Comparison of ENCODE assay signal across 8 cellular contexts in the genomic region with DNA sequence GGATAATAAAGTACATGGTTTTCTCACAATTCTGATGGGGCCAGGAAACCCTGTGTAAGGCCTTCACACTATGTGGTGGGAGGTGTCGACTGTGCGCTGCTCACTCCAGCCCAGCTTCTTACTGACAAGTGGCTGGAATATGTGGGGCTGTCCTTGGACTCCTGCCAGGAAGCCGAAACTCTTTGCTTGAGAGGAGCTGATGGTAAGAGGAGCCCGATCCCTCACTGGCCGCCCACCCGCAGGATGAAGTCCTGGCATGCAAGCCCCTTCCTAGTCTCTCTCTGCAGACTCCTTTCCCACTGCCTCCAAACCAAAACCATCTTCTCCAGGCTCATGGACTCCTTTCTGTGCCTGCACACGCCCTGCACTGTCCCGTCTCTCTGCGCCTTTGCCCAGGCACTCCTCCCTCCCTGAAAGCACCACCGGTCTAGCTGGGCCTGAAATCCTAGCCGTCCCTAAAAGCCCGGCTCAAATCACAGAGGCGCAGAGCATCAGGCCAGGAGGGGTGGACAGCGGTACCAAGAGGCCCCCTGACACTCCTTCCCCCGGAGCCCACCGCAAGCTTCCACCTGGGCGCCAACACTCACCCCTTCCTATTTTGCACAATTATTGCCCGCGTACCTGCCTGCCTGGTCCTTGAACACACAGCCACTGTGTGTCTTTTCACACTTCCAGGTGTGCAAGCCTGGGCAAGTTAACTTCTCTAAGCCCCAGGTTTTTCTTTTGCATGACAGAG.
A peak's percentile ranks its signal among the peaks of the same experiment; 100 is the strongest.
DNase-seq lines count a peak whose midpoint lies in the region; ATAC-seq, FAIRE-seq and TF ChIP-seq lines count a peak whose summit lies in the region.
"Not testable (repeated sequence)": the region's sequence is repeated elsewhere in the genome, so short reads cannot be mapped to it uniquely, and the experiment has no call there.

No MANE protein-coding gene starts in this region.

- peaks cover 15% of the 10 kb centered on the region for H3K27me3 Mint-ChIP-seq in astrocyte (ENCODE audit: low read depth, unreplicated experiment)

- not testable (repeated sequence) for H3K4me1 Mint-ChIP-seq in astrocyte (ENCODE audit: low read depth, unreplicated experiment)

- not testable (repeated sequence) for H3K27me3 ChIP-seq in SK-N-SH (ENCODE audit: insufficient read depth); astrocyte (ENCODE audit: insufficient read depth, low read length); fibroblast of lung (ENCODE audit: control insufficient read depth, insufficient read depth, low read length); HepG2 (ENCODE audit: control insufficient read depth in 1 of 2, insufficient read depth in 2 of 2, low read length in 2 of 2); upper lobe of left lung

- H3K27ac ChIP-seq in SK-N-SH (ENCODE audit: low read depth in 2 of 2, low read length in 1 of 2), result peak overlapping the region; percentile 43 to 79; a peak in 2 of 4 replicates
- H3K27ac ChIP-seq in astrocyte (ENCODE audit: low read depth, low read length), result peak overlapping the region; percentile 78
- H3K27ac ChIP-seq in fibroblast of lung (ENCODE audit: insufficient read depth, low read length), result peak overlapping the region; percentile 74
- H3K27ac ChIP-seq in HepG2 (ENCODE audit: extremely low read length, insufficient read depth, low read length), result peak overlapping the region; percentile 71
- peak overlapping the region; percentile 83 to 93 (median 89) for H3K27ac ChIP-seq in upper lobe of left lung

- not testable (repeated sequence) for TF ChIP-seq POLR2A in HepG2 (IDR thresholded peaks at IDR 0.05; ENCODE audit: insufficient read depth in 1 of 2, low read depth in 2 of 2, low read length in 2 of 2); upper lobe of left lung (IDR thresholded peaks at IDR 0.05)

- H3K4me1 ChIP-seq in SK-N-SH (ENCODE audit: control insufficient read depth in 1 of 2, insufficient read depth in 2 of 2, low read depth in 1 of 2, low read length in 1 of 2) (peaks cover 7 to 16% of the 10 kb centered on the region in 2 experiments; a peak in 2 of 4 replicates), HepG2 (ENCODE audit: insufficient read depth, low read length) (peaks cover 14% of the 10 kb centered on the region), upper lobe of left lung (peaks cover 18 to 37% (median 18%) of the 10 kb centered on the region in 4 donors)
- H3K4me1 ChIP-seq in astrocyte (ENCODE audit: insufficient read depth, low read length); fibroblast of lung (ENCODE audit: control insufficient read depth, extremely low read depth, insufficient read depth, low read length): not testable (repeated sequence)

- 12% methylated on average over 19 of the region's 19 CpGs for WGBS in SK-N-SH (ENCODE audit: low lambda C conversion rate)
- 10% methylated on average over 19 of the region's 19 CpGs for WGBS in HepG2 (ENCODE audit: low lambda C conversion rate)
- 24 to 36% methylated on average over 15 to 18 of the region's 19 CpGs for WGBS in upper lobe of left lung, 2 donors

- peaks cover 11% of the 10 kb centered on the region for H3K36me3 Mint-ChIP-seq in astrocyte (ENCODE audit: low read depth, unreplicated experiment)

- not testable (repeated sequence) for H3K9me3 Mint-ChIP-seq in astrocyte (ENCODE audit: unreplicated experiment)

- peak overlapping the region; percentile 91 for H3K9ac ChIP-seq in SK-N-SH
- H3K9ac ChIP-seq in astrocyte (ENCODE audit: low read length), result peak overlapping the region; percentile 85
- H3K9ac ChIP-seq in fibroblast of lung (ENCODE audit: insufficient read depth, low read length), result peak overlapping the region; percentile 79
- peak overlapping the region; percentile 93 for H3K9ac ChIP-seq in HepG2 (ENCODE audit: insufficient read depth, low read depth, low read length)

- H3K27ac Mint-ChIP-seq in astrocyte (ENCODE audit: unreplicated experiment), result peak overlapping the region; percentile 77

- not testable (repeated sequence) for TF ChIP-seq CTCF in SK-N-SH (IDR thresholded peaks at IDR 0.05); astrocyte (IDR thresholded peaks at IDR 0.05; ENCODE audit: insufficient read depth, low read depth, low read length); fibroblast of lung (conservative IDR thresholded peaks at IDR 0.05 in 1 of 2, IDR thresholded peaks at IDR 0.05 in 1 of 2; ENCODE audit: low read depth in 1 of 2, low read length in 2 of 2); HepG2 (CRISPR knock-in tag; IDR thresholded peaks at IDR 0.05); upper lobe of left lung (IDR thresholded peaks at IDR 0.05)

- peak; percentile 2; the same call in 1 of the 3 replicates for ATAC-seq in HepG2
- ATAC-seq in upper lobe of left lung (ENCODE audit: low FRiP score in 2 of 2), result not testable (repeated sequence)

- POLR2A ChIA-PET in SK-N-SH (lab: Yijun Ruan, JAX), result not testable (repeated sequence)
- POLR2A ChIA-PET in HepG2 (lab: Yijun Ruan, JAX), result interaction anchor here (0.7 to 3.2 kb wide), 5 partner anchors 12 to 362 kb away, joined by 4 to 24 read pairs (median 6); partner anchors contain the start of gene ZNF783

- peak; percentile 25 for DNase-seq in DMS79 treated with DMSO at 0.1 percent for 48 hours (lab: John Stamatoyannopoulos, UW)
- DNase-seq in LHCN-M2 (ENCODE audit: low read depth), result peak; percentile 67
- peak; percentile 32 for DNase-seq in SK-N-SH
- DNase-seq in astrocyte (ENCODE audit: low read depth), result peak; percentile 65
- peak; percentile 75 for DNase-seq in fibroblast of lung (ENCODE audit: low read depth in 2 of 2)
- DNase-seq in HepG2 (ENCODE audit: low spot score), result peak; percentile 22
- peak; percentile 89 for DNase-seq in posterior vena cava (ENCODE audit: low spot score)
- DNase-seq in upper lobe of left lung, result peak in 1 of 2 donors; percentile 36

- not testable (repeated sequence) for TF ChIP-seq RAD21 in SK-N-SH (IDR thresholded peaks at IDR 0.05; ENCODE audit: low read length); HepG2 (CRISPR knock-in tag; IDR thresholded peaks at IDR 0.05)

- TSS peak; percentile 43 for BruUV-seq in HepG2 (replicated peaks; lab: Mats Ljungman, UMichigan)

- H3K9me3 ChIP-seq in SK-N-SH; astrocyte (ENCODE audit: insufficient read depth, low read depth, low read length); fibroblast of lung (ENCODE audit: control insufficient read depth, insufficient read depth, low read depth, low read length); HepG2 (ENCODE audit: low read length); upper lobe of left lung: not testable (repeated sequence)

- H3K36me3 ChIP-seq in SK-N-SH (replicated peaks in 1 of 2; ENCODE audit: control insufficient read depth in 1 of 2, insufficient read depth in 2 of 2, low read length in 1 of 2) (peaks cover 26 to 31% of the 10 kb centered on the region in 2 experiments), HepG2 (replicated peaks in 1 of 2; ENCODE audit: control insufficient read depth in 1 of 2, insufficient read depth in 2 of 2, low read length in 2 of 2) (peaks cover 13 to 31% of the 10 kb centered on the region in 2 experiments), upper lobe of left lung (peaks cover 25 to 29% (median 27%) of the 10 kb centered on the region in 4 donors)
- H3K36me3 ChIP-seq in astrocyte (ENCODE audit: insufficient read depth, low read length); fibroblast of lung (ENCODE audit: control insufficient read depth, insufficient read depth, low read length): not testable (repeated sequence)

- H4K20me1 ChIP-seq in SK-N-SH (ENCODE audit: insufficient read depth) (peaks cover 20% of the 10 kb centered on the region), astrocyte (ENCODE audit: insufficient read depth, low read length) (peaks cover 40% of the 10 kb centered on the region), HepG2 (ENCODE audit: insufficient read depth, low read length) (peaks cover 16% of the 10 kb centered on the region)
- not testable (repeated sequence) for H4K20me1 ChIP-seq in fibroblast of lung (ENCODE audit: control insufficient read depth, extremely low read depth, insufficient read depth, low read length)

- intact Hi-C loops in HepG2 (cut with micrococcal nuclease; ENCODE audit: unreplicated experiment), result loop anchor here (5.0 to 10.0 kb wide), 2 partner anchors 71 to 201 kb away; no protein-coding TSS in a partner anchor
- intact Hi-C loops in posterior vena cava (cut with DNase I), result not testable (repeated sequence)

- H3K4me3 Mint-ChIP-seq in astrocyte (ENCODE audit: unreplicated experiment), result peak overlapping the region; percentile 97

- not testable (repeated sequence) for H3K9me2 ChIP-seq in SK-N-SH

- in situ Hi-C loops in HepG2 (cut with HindIII; ENCODE audit: extremely low pct_ligation_motif_present, low pct_unique_long_range_greater_than_20kb), result not testable (repeated sequence)

- H3K4me2 ChIP-seq in SK-N-SH (peak overlapping the region; percentile 93), astrocyte (ENCODE audit: low read length) (peak overlapping the region; percentile 100), fibroblast of lung (ENCODE audit: extremely low read depth, insufficient read depth, low read length) (peak overlapping the region; percentile 84), HepG2 (ENCODE audit: low read depth, low read length) (peak overlapping the region; percentile 77)

- CTCF ChIA-PET in SK-N-SH (lab: Yijun Ruan, JAX), result interaction anchor here (0.7 to 3.7 kb wide), 16 partner anchors 10 to 148 kb away, joined by 3 to 19 read pairs (median 5); no protein-coding TSS in a partner anchor
- CTCF ChIA-PET in HepG2 (lab: Yijun Ruan, JAX; ENCODE audit: low intra/inter-chr PET ratio, low total read pairs), result not testable (repeated sequence)

- not testable (repeated sequence) for FAIRE-seq in astrocyte (lab: Jason Lieb, UNC)
- peak; percentile 59 for FAIRE-seq in HepG2 (lab: Jason Lieb, UNC)

- TF ChIP-seq EP300 in SK-N-SH (IDR thresholded peaks at IDR 0.05; ENCODE audit: borderline replicate concordance in 1 of 2, low read depth in 1 of 2, low read length in 1 of 2); HepG2 (IDR thresholded peaks at IDR 0.05; ENCODE audit: low read depth in 2 of 2, low read length in 2 of 2); HepG2 (CRISPR knock-in tag; IDR thresholded peaks at IDR 0.05; ENCODE audit: borderline replicate concordance); upper lobe of left lung (IDR thresholded peaks at IDR 0.05): not testable (repeated sequence)

- H3K4me3 ChIP-seq in SK-N-SH (ENCODE audit: low read depth in 2 of 2, low read length in 1 of 2) (peak overlapping the region; percentile 89 to 95), astrocyte (ENCODE audit: insufficient read depth, low read depth, low read length) (peak overlapping the region; percentile 94), fibroblast of lung (replicated peaks in 1 of 4; ENCODE audit: control extremely low read depth in 1 of 4, insufficient read depth in 1 of 4, low read depth in 3 of 4, low read length in 4 of 4) (peak overlapping the region; percentile 67 to 90 (median 81)), HepG2 (replicated peaks in 1 of 3; ENCODE audit: insufficient read depth in 1 of 3, low read depth in 2 of 3, low read length in 3 of 3) (peak overlapping the region; percentile 81 to 90 (median 86)), upper lobe of left lung (peak overlapping the region; percentile 53 to 96 (median 82))

- not testable (repeated sequence) for H3F3A ChIP-seq in SK-N-SH (replicated peaks; ENCODE audit: insufficient read depth)

- not testable (repeated sequence) for H2AFZ ChIP-seq in SK-N-SH (ENCODE audit: low read depth); fibroblast of lung (ENCODE audit: low read length); HepG2 (ENCODE audit: low read length)
- H2AFZ ChIP-seq in astrocyte (ENCODE audit: low read depth, low read length), result peak overlapping the region; percentile 52

- H3K79me2 ChIP-seq in SK-N-SH (ENCODE audit: insufficient read depth) (peaks cover 38% of the 10 kb centered on the region), astrocyte (ENCODE audit: insufficient read depth, low read length) (peaks cover 36% of the 10 kb centered on the region), fibroblast of lung (ENCODE audit: control insufficient read depth, insufficient read depth, low read length) (peaks cover 26% of the 10 kb centered on the region), HepG2 (ENCODE audit: insufficient read depth, low read length) (peaks cover 23% of the 10 kb centered on the region)
